In genomic region chr12:110889361-110889760, GRCh38 we compare ENCODE assay signal across 25 cellular contexts. TPM values are rescaled to one million over a fixed set of nuclear protein-coding genes. Genes with fewer than 3 reads are reported as not detected.
A peak's percentile ranks its signal among the peaks of the same experiment; 100 is the strongest.
DNase-seq lines count a peak whose midpoint lies in the region; FAIRE-seq and TF ChIP-seq lines count a peak whose summit lies in the region.
"Had no signal": no experiment of that assay in that cellular context is flagged by ENCODE, and none has a peak within 500 bp of the region (broad histone marks: within the 10 kb centered on the region; RNA-seq: fewer than 3 reads in every experiment).

No MANE protein-coding gene starts in this region.

- H3K27me3 ChIP-seq in H1 (replicated peaks in 1 of 4; ENCODE audit: control insufficient read depth in 3 of 4, extremely low read depth in 1 of 4, insufficient read depth in 3 of 4, low read length in 3 of 4), result no peaks in the 10 kb centered on the region
- H3K27me3 ChIP-seq in HAP-1 (ENCODE audit: low read depth), result no peaks in the 10 kb centered on the region
- H3K27me3 ChIP-seq: BLaER1 treated with 17β-estradiol and CSF1 and Interleukin-3, amounts not matched to agents 10 nM and 100 nM had no signal

- peak overlapping the region; percentile 50 for H3K27ac Mint-ChIP-seq in activated T-cell treated with anti-CD3 and anti-CD28 coated beads, Interleukin-2, amount 50 U/mL, for 24 hours
- H3K27ac Mint-ChIP-seq in type B pancreatic cell, result peak overlapping the region; percentile 4
- H3K27ac Mint-ChIP-seq: CD4-positive, alpha-beta T cell; CD8-positive, alpha-beta memory T cell; H9 had no signal

- no peak overlapping the region for H2BK20ac ChIP-seq in H1 (ENCODE audit: low read length)

- H3K36me3 Mint-ChIP-seq in activated T-cell treated with anti-CD3 and anti-CD28 coated beads, Interleukin-2, amount 50 U/mL, for 24 hours (ENCODE audit: low read depth), result no peaks in the 10 kb centered on the region
- no peaks in the 10 kb centered on the region for H3K36me3 Mint-ChIP-seq in type B pancreatic cell
- H3K36me3 Mint-ChIP-seq: CD14-positive monocyte had no signal

- POLR2A ChIA-PET in H1 (lab: Charles Lee; ENCODE audit: partially characterized antibody), result no interaction called here

- no peak overlapping the region for H4K5ac ChIP-seq in H1 (ENCODE audit: insufficient read length, low read depth, low read length)

- peaks cover 11% of the 10 kb centered on the region for H3K27me3 Mint-ChIP-seq in activated T-cell treated with anti-CD3 and anti-CD28 coated beads, Interleukin-2, amount 50 U/mL, for 24 hours
- H3K27me3 Mint-ChIP-seq in type B pancreatic cell, result peaks cover 22% of the 10 kb centered on the region

- H3K23ac ChIP-seq in H1 (ENCODE audit: insufficient read length), result no peak overlapping the region

- H3K4me1 Mint-ChIP-seq in activated T-cell treated with anti-CD3 and anti-CD28 coated beads, Interleukin-2, amount 50 U/mL, for 24 hours (ENCODE audit: low read depth), result peaks cover 16% of the 10 kb centered on the region
- H3K4me1 Mint-ChIP-seq in type B pancreatic cell (ENCODE audit: unreplicated experiment), result peaks cover 11% of the 10 kb centered on the region

- in situ Hi-C loops in HAP-1 (cut with MboI; ENCODE audit: low sequenced_read_pairs), result no loop called here

- TF ChIP-seq EP300 in H1 (IDR thresholded peaks at IDR 0.05; ENCODE audit: borderline replicate concordance in 1 of 2, low read depth in 2 of 2, low read length in 2 of 2), result no peak

- no peak overlapping the region for H3K27ac ChIP-seq in H1 (ENCODE audit: low read depth, low read length)
- H3K27ac ChIP-seq: 22Rv1; BLaER1 treated with 17β-estradiol and CSF1 and Interleukin-3, amounts not matched to agents 10 nM and 100 nM; GM23248 had no signal

- no peaks in the 10 kb centered on the region for H3K23me2 ChIP-seq in H1 (ENCODE audit: low read depth, low read length)

- H3K36me3 ChIP-seq in H1 (ENCODE audit: control insufficient read depth in 2 of 4, insufficient read depth in 4 of 4, low read length in 3 of 4) (no peaks in the 10 kb centered on the region), HAP-1 (replicated peaks) (no peaks in the 10 kb centered on the region)
- H3K36me3 ChIP-seq: BE2C; BLaER1 treated with 17β-estradiol and CSF1 and Interleukin-3, amounts not matched to agents 10 nM and 100 nM had no signal

- no peak overlapping the region for H3K4me2 ChIP-seq in H1 (ENCODE audit: insufficient read depth in 1 of 2, low read depth in 2 of 2, low read length in 2 of 2)

- H3K4ac ChIP-seq in H1 (replicated peaks; ENCODE audit: insufficient read length, low read depth, low read length), result no peak overlapping the region

- H3K79me2 ChIP-seq in H1 (ENCODE audit: control insufficient read depth in 1 of 2, insufficient read depth in 2 of 2, low read length in 2 of 2), result no peaks in the 10 kb centered on the region

- CTCF ChIA-PET in H1 (lab: Charles Lee; ENCODE audit: partially characterized antibody), result interaction anchor here (0.5 to 3.9 kb wide), 4 partner anchors 10 to 143 kb away, joined by 3 to 22 read pairs (median 5); no protein-coding TSS in a partner anchor

- 0 out of 2 replicates have a peak overlapping the region, but pooled peaks have one; percentile 42 for H2BK12ac ChIP-seq in H1 (ENCODE audit: low read depth, low read length)

- H3K4me3 Mint-ChIP-seq in activated T-cell treated with anti-CD3 and anti-CD28 coated beads, Interleukin-2, amount 50 U/mL, for 24 hours, result no peak overlapping the region
- no peak overlapping the region for H3K4me3 Mint-ChIP-seq in type B pancreatic cell
- H3K4me3 Mint-ChIP-seq: CD14-positive monocyte, H9 had no signal

- H4K8ac ChIP-seq in H1 (ENCODE audit: extremely low read depth, insufficient read depth, low read length), result no peak overlapping the region

- H3K4me1 ChIP-seq in H1 (replicated peaks in 1 of 4; ENCODE audit: control insufficient read depth in 3 of 4, insufficient read depth in 4 of 4, low read length in 3 of 4) (peaks cover 0 to 2% (median 0%) of the 10 kb centered on the region in 4 experiments; a peak in 1 of 7 replicates), HAP-1 (peaks cover 4% of the 10 kb centered on the region)
- H3K4me1 ChIP-seq: BE2C had no signal

- no peaks in the 10 kb centered on the region for H4K20me1 ChIP-seq in H1 (replicated peaks in 1 of 2; ENCODE audit: control insufficient read depth in 1 of 2, insufficient read depth in 2 of 2, low read length in 2 of 2)
- H4K20me1 ChIP-seq: BLaER1 treated with 17β-estradiol and CSF1 and Interleukin-3, amounts not matched to agents 10 nM and 100 nM had no signal

- H3K56ac ChIP-seq in H1 (replicated peaks; ENCODE audit: insufficient read length, low read depth, low read length), result no peak overlapping the region

- DNase-seq in activated T-cell treated with anti-CD3 and anti-CD28 coated beads, Interleukin-2, amount 50 U/mL, for 24 hours, result no peak
- no peak for DNase-seq in activated T-cell treated with anti-CD3 and anti-CD28 coated beads for 4 hours
- DNase-seq in H1 (ENCODE audit: low read depth in 1 of 2, low spot score in 2 of 2), result no peak
- no peak for DNase-seq in type B pancreatic cell (ENCODE audit: extremely low spot score, unreplicated experiment)
- DNase-seq in nucleus accumbens (lab: John Stamatoyannopoulos, UW), result no peak
- no peak for DNase-seq in HAP-1 (ENCODE audit: low spot score in 2 of 2)
- DNase-seq: ACHN; AML-193; BE2C; CD4-positive, alpha-beta T cell; CD8-positive, alpha-beta memory T cell; DMS 273 treated with DMSO at 0.1 percent for 48 hours; DMS79; EL; GDM1; GM23248; H9 had no signal

- no peaks in the 10 kb centered on the region for H3K79me1 ChIP-seq in H1 (ENCODE audit: low read depth, low read length)

- no peaks in the 10 kb centered on the region for H3K9me3 ChIP-seq in H1 (ENCODE audit: insufficient read depth in 2 of 2, low read depth in 1 of 2, low read length in 1 of 2)
- H3K9me3 ChIP-seq in HAP-1, result no peaks in the 10 kb centered on the region
- H3K9me3 ChIP-seq: BE2C; BLaER1 treated with 17β-estradiol and CSF1 and Interleukin-3, amounts not matched to agents 10 nM and 100 nM had no signal

- no peak overlapping the region for H2AFZ ChIP-seq in H1 (ENCODE audit: low read length)
- H2AFZ ChIP-seq: GM23248 had no signal

- H3K9ac ChIP-seq in H1 (replicated peaks in 1 of 4; ENCODE audit: extremely low read depth in 1 of 4, low read depth in 3 of 4, low read length in 3 of 4), result no peak overlapping the region
- H3K9ac ChIP-seq: BLaER1 treated with 17β-estradiol and CSF1 and Interleukin-3, amounts not matched to agents 10 nM and 100 nM; GM23248 had no signal

- H2BK5ac ChIP-seq in H1 (ENCODE audit: low read depth, low read length), result no peak overlapping the region

- no peak overlapping the region for H4K91ac ChIP-seq in H1 (replicated peaks; ENCODE audit: insufficient read length, low read length)

- H2BK15ac ChIP-seq in H1 (ENCODE audit: low read length), result no peak overlapping the region

- H3K14ac ChIP-seq in H1 (ENCODE audit: insufficient read length), result no peak overlapping the region

- H2BK120ac ChIP-seq in H1 (replicated peaks; ENCODE audit: low read depth, low read length), result no peak overlapping the region

- H2AK5ac ChIP-seq in H1 (ENCODE audit: low read depth, low read length), result no peak overlapping the region

- TF ChIP-seq POLR2A in H1 (IDR thresholded peaks at IDR 0.05; ENCODE audit: control extremely low read depth in 1 of 2, low read depth in 2 of 2, low read length in 2 of 2), result no peak

- no peak for FAIRE-seq in H1 (lab: Jason Lieb, UNC)
- FAIRE-seq: A204.1, D721Med, GM12878, GM19239 had no signal

- 90% methylated on average over 12 of the region's 12 CpGs; no CpG with 5 or more reads in 1 of the 2 experiments for WGBS in H1 (ENCODE audit: extremely low coverage in 1 of 2, insufficient coverage in 1 of 2, insufficient read length in 1 of 2, insufficient replicate concordance in 2 of 2, low coverage in 1 of 2, low lambda C conversion rate in 2 of 2, missing lambda C conversion rate in 1 of 2), 2 experiments

- no peaks in the 10 kb centered on the region for H3K9me3 Mint-ChIP-seq in activated T-cell treated with anti-CD3 and anti-CD28 coated beads, Interleukin-2, amount 50 U/mL, for 24 hours
- no peaks in the 10 kb centered on the region for H3K9me3 Mint-ChIP-seq in type B pancreatic cell
- H3K9me3 Mint-ChIP-seq: CD4-positive, alpha-beta T cell; CD8-positive, alpha-beta memory T cell had no signal

- no peak overlapping the region for H3K18ac ChIP-seq in H1 (ENCODE audit: extremely low read depth, low read length)

- H3K4me3 ChIP-seq in H1 (ENCODE audit: extremely low read depth in 1 of 4, insufficient read depth in 2 of 4, low read depth in 3 of 4, low read length in 4 of 4) (no peak overlapping the region), HAP-1 (no peak overlapping the region)
- H3K4me3 ChIP-seq: BLaER1 treated with 17β-estradiol and CSF1 and Interleukin-3, amounts not matched to agents 10 nM and 100 nM; GM12878; GM23248 had no signal

- no peak for TF ChIP-seq RAD21 in H1 (IDR thresholded peaks at IDR 0.05 in 1 of 2, conservative IDR thresholded peaks at IDR 0.05 in 1 of 2; ENCODE audit: low read depth in 2 of 2, low read length in 2 of 2)

- TF ChIP-seq CTCF in H1 (IDR thresholded peaks at IDR 0.05; ENCODE audit: control extremely low read depth in 1 of 3, insufficient read depth in 1 of 3, low read depth in 1 of 3, low read length in 3 of 3), result no peak
- TF ChIP-seq CTCF in type B pancreatic cell (conservative IDR thresholded peaks at IDR 0.05), result no peak

TF ChIP-seq in H1, 55 proteins besides CTCF, POLR2A, EP300 and RAD21 (continues in another document):
- no peak for TF ChIP-seq SAP30 (IDR thresholded peaks at IDR 0.05; ENCODE audit: insufficient read depth, insufficient replicate concordance, low read length)

RNA-seq across cellular contexts. Expression of gene MYL2, which starts 31.0 kb away (rescaled TPM):
- not detected in 2 replicates for total RNA-seq in H1 (2021; fragmentation: NEBNext Ultra II Directional; extraction: Animal tissue kit (Norgen Biotek cat#: 25700))
- not detected in 2 replicates for polyA plus RNA-seq in H1 (2011; rRNA removed)
- not detected for polyA plus RNA-seq in H1 (2011; cell fraction: cytosol; rRNA removed)
- not detected for polyA plus RNA-seq in H1 (2011; cell fraction: nucleus; rRNA removed)
- polyA plus RNA-seq in H1 (2012, experiment 1 of 2), result not detected in 4 replicates
- polyA plus RNA-seq in H1 (2012, experiment 2 of 2), result not detected
- polyA plus RNA-seq in H1 (2013, experiment 1 of 2), result 0.26 TPM
- polyA plus RNA-seq in H1 (2013, experiment 2 of 2), result 0.18 TPM
- polyA minus RNA-seq in H1 (2011; rRNA and poly(A)+ RNA removed), result not detected in 2 replicates
- polyA minus RNA-seq in H1 (2011; cell fraction: cytosol; rRNA and poly(A)+ RNA removed), result not detected
- polyA minus RNA-seq in H1 (2011; cell fraction: nucleus; rRNA and poly(A)+ RNA removed), result not detected
- total RNA-seq in type B pancreatic cell (ENCODE audit: low replicate concordance), result not detected in 2 replicates
- total RNA-seq: CD4-positive, alpha-beta T cell; CD8-positive, alpha-beta memory T cell; GM23248; H4; H9 had no signal
- polyA plus RNA-seq: CD14-positive monocyte; CD8-positive, alpha-beta memory T cell; GM23248 had no signal

RNA-seq across cellular contexts. Expression of gene CCDC63, which starts 42.6 kb away (rescaled TPM):
- 0.55 and 0.93 TPM in 2 replicates for total RNA-seq in H1 (2021; fragmentation: NEBNext Ultra II Directional; extraction: Animal tissue kit (Norgen Biotek cat#: 25700))
- polyA plus RNA-seq in H1 (2011; rRNA removed), result 0.42 TPM in 2 replicates
- polyA plus RNA-seq in H1 (2011; cell fraction: cytosol; rRNA removed), result 0.59 TPM
- polyA plus RNA-seq in H1 (2011; cell fraction: nucleus; rRNA removed), result 0.94 TPM
- polyA plus RNA-seq in H1 (2012, experiment 1 of 2), result 0.93 to 1.1 TPM (median 0.97 TPM) in 4 replicates
- 0.10 TPM for polyA plus RNA-seq in H1 (2012, experiment 2 of 2)
- 0.51 TPM for polyA plus RNA-seq in H1 (2013, experiment 1 of 2)
- polyA plus RNA-seq in H1 (2013, experiment 2 of 2), result 0.29 TPM
- 0.09 and 0.12 TPM in 2 replicates for polyA minus RNA-seq in H1 (2011; rRNA and poly(A)+ RNA removed)
- polyA minus RNA-seq in H1 (2011; cell fraction: cytosol; rRNA and poly(A)+ RNA removed), result 1.2 TPM
- 0.90 TPM for polyA minus RNA-seq in H1 (2011; cell fraction: nucleus; rRNA and poly(A)+ RNA removed)
- not detected in 2 replicates for total RNA-seq in type B pancreatic cell (ENCODE audit: low replicate concordance)
- total RNA-seq: CD4-positive, alpha-beta T cell; CD8-positive, alpha-beta memory T cell; GM12878; GM23248; H4 had no signal
- polyA plus RNA-seq: CD8-positive, alpha-beta memory T cell; GM12878; GM23248 had no signal
